ENCODE assay signal across 28 cellular contexts in the genomic region with DNA sequence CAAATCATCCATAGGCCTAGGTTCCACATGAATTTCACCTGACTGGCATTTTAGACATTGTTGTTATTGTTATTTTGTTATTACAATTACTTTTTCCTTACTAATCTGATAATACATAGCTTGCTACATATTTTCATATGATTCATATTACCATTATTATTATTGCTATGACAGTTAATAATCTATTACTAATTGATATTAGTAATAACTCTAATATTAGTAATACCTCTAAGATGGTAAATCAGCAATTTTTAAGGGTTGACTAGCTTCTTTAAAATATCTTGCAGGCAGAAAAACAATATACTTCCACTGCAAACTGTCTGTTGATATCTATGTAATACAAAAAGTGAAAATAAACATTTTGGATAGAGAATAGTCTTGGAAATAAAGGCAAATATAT.
"Had no signal": no experiment of that assay in that cellular context is flagged by ENCODE, and none has a peak within 500 bp of the region (broad histone marks: within the 10 kb centered on the region; RNA-seq: fewer than 3 reads in every experiment).

No MANE protein-coding gene starts in this region.

- H3K27me3 ChIP-seq: colonic mucosa, dorsolateral prefrontal cortex, esophagus muscularis mucosa, esophagus squamous epithelium, foreskin keratinocyte, gastrocnemius medialis, gastroesophageal sphincter, heart left ventricle, heart right ventricle had no signal

- H3K9me3 ChIP-seq: colonic mucosa, esophagus muscularis mucosa, esophagus squamous epithelium, gastrocnemius medialis, gastroesophageal sphincter, heart left ventricle, heart right ventricle had no signal

- ATAC-seq: effector memory CD8-positive, alpha-beta T cell; esophagus mucosa; foreskin keratinocyte; gastrocnemius medialis; gastroesophageal sphincter; heart left ventricle; heart right ventricle had no signal

- FAIRE-seq: colon, endometrium, endothelial cell of umbilical vein, frontal cortex had no signal

- H3K4me3 ChIP-seq: colonic mucosa, coronary artery, dorsolateral prefrontal cortex, esophagus muscularis mucosa, esophagus squamous epithelium, gastrocnemius medialis, gastroesophageal sphincter, heart left ventricle, heart right ventricle had no signal

- DNase-seq: colonic mucosa; cortex of kidney; dermis blood vessel endothelial cell; dorsolateral prefrontal cortex; effector CD4-positive, alpha-beta T cell; effector CD8-positive, alpha-beta T cell; effector memory CD4-positive, alpha-beta T cell; effector memory CD8-positive, alpha-beta T cell; endodermal cell; erythroblast; esophagus squamous epithelium; foreskin fibroblast; foreskin keratinocyte; foreskin melanocyte; gastrocnemius medialis; glutamatergic neuron; head of caudate nucleus; heart left ventricle; heart right ventricle had no signal

- H3K4me1 ChIP-seq: colonic mucosa, esophagus muscularis mucosa, esophagus squamous epithelium, foreskin keratinocyte, gastrocnemius medialis, gastroesophageal sphincter, heart left ventricle, heart right ventricle had no signal

- H3K36me3 ChIP-seq: colonic mucosa, esophagus muscularis mucosa, esophagus squamous epithelium, gastrocnemius medialis, gastroesophageal sphincter, heart left ventricle, heart right ventricle had no signal

- H3K27ac ChIP-seq: colonic mucosa, coronary artery, dorsolateral prefrontal cortex, epithelial cell of prostate, esophagus muscularis mucosa, esophagus squamous epithelium, foreskin keratinocyte, gastrocnemius medialis, gastroesophageal sphincter, heart left ventricle, heart right ventricle had no signal
